Comparison of ENCODE assay signal across 15 cellular contexts in genomic region chr7:28479507-28479947, GRCh38.
DNase-seq lines count a peak whose midpoint lies in the region; ATAC-seq and TF ChIP-seq lines count a peak whose summit lies in the region.
"Had no signal": no experiment of that assay in that cellular context is flagged by ENCODE, and none has a peak within 500 bp of the region (broad histone marks: within the 10 kb centered on the region; RNA-seq: fewer than 3 reads in every experiment).

No MANE protein-coding gene starts in this region.

- H3K9me3 Mint-ChIP-seq in neural crest cell: no peaks in the 10 kb centered on the region
- H3K9me3 Mint-ChIP-seq: endodermal cell, IgD-negative memory B cell had no signal

- ATAC-seq in GM18868 (IDR thresholded peaks at IDR 0.05; ENCODE audit: unreplicated experiment): peak; percentile 77
- ATAC-seq in GM21528 (IDR thresholded peaks at IDR 0.05; ENCODE audit: low FRiP score, unreplicated experiment): peak; percentile 76
- peak; percentile 75 for ATAC-seq in HG03066 (IDR thresholded peaks at IDR 0.05; ENCODE audit: low read depth, unreplicated experiment)
- ATAC-seq: PC-3 had no signal

- H3K36me3 Mint-ChIP-seq in neural crest cell (ENCODE audit: low read depth): no peaks in the 10 kb centered on the region

- H3K4me1 Mint-ChIP-seq in neural crest cell: peaks cover 79% of the 10 kb centered on the region

- H3K27ac Mint-ChIP-seq in neural crest cell (ENCODE audit: unreplicated experiment): peak overlapping the region; percentile 31
- H3K27ac Mint-ChIP-seq: endodermal cell had no signal

- no peak for TF ChIP-seq CTCF in neural crest cell (conservative IDR thresholded peaks at IDR 0.05)

- DNase-seq in neural crest cell (ENCODE audit: low read depth, low spot score): no peak
- DNase-seq in SKM-1 (lab: John Stamatoyannopoulos, UW; ENCODE audit: unreplicated experiment): no peak
- no peak for DNase-seq in NCI-H187 treated with DMSO at 0.1 percent for 48 hours (lab: John Stamatoyannopoulos, UW)
- no peak for DNase-seq in activated CD4-positive, alpha-beta T cell treated with anti-CD3 and anti-CD28 coated beads, Interleukin-2, amount 50 U/mL, for 48 hours
- DNase-seq in DMS153 (lab: John Stamatoyannopoulos, UW): no peak
- DNase-seq: aorta, Caco-2, endodermal cell, mesenchymal stem cell, PC-3, T-helper 9 cell had no signal

- no peaks in the 10 kb centered on the region for H3K27me3 Mint-ChIP-seq in neural crest cell (ENCODE audit: low read depth)

- H3K4me3 Mint-ChIP-seq in neural crest cell: no peak overlapping the region
- H3K4me3 Mint-ChIP-seq: endodermal cell, IgD-negative memory B cell had no signal
